ENCODE assay signal across 8 cellular contexts in genomic region chr7:127252736-127253288, GRCh38. TPM values are rescaled to one million over a fixed set of nuclear protein-coding genes. Genes with fewer than 3 reads are reported as not detected.
A peak's percentile ranks its signal among the peaks of the same experiment; 100 is the strongest.
DNase-seq lines count a peak whose midpoint lies in the region; ATAC-seq and TF ChIP-seq lines count a peak whose summit lies in the region.

GRM8 (minus strand) TSS chr7:127252941.

- H3K9me3 Mint-ChIP-seq in type B pancreatic cell: no peaks in the 10 kb centered on the region

- peaks cover 17% of the 10 kb centered on the region for H3K4me1 ChIP-seq in mucosa of stomach (ENCODE audit: control insufficient read depth, insufficient read depth, low read length)

- peak; percentile 22 for ATAC-seq in GM19395 (IDR thresholded peaks at IDR 0.05; ENCODE audit: unreplicated experiment)
- ATAC-seq in esophagus mucosa: peak; percentile 22

- POLR2A ChIA-PET in BJ (lab: Charles Lee): no interaction called here

- DNase-seq in BJ (ENCODE audit: low read depth) (no peak), NCI-H128 (lab: John Stamatoyannopoulos, UW; ENCODE audit: unreplicated experiment) (peak; percentile 24), type B pancreatic cell (ENCODE audit: extremely low spot score, unreplicated experiment) (peak; percentile 76), epidermal melanocyte (ENCODE audit: insufficient read length, low spot score) (no peak)
- DNase-seq in activated CD4-positive, alpha-beta T cell treated with anti-CD3 and anti-CD28 coated beads, Interleukin-2, amount 50 U/mL, for 48 hours: peak; percentile 18 to 19

- H3K27me3 Mint-ChIP-seq in type B pancreatic cell: peaks cover 87% of the 10 kb centered on the region

- no peaks in the 10 kb centered on the region for H3K36me3 Mint-ChIP-seq in type B pancreatic cell

- H3K36me3 ChIP-seq in BJ (ENCODE audit: control insufficient read depth, insufficient read depth, low read length): no peaks in the 10 kb centered on the region
- no peaks in the 10 kb centered on the region for H3K36me3 ChIP-seq in mucosa of stomach (ENCODE audit: control insufficient read depth, insufficient read depth, low read length)

- no peak within 1 kb of the TSS for H3K27ac Mint-ChIP-seq in type B pancreatic cell

- H3K4me3 Mint-ChIP-seq in type B pancreatic cell: peak within 1 kb of the TSS; percentile 91

- TF ChIP-seq CTCF in BJ (IDR thresholded peaks at IDR 0.05; ENCODE audit: insufficient read depth, low read depth, low read length): no peak
- TF ChIP-seq CTCF in type B pancreatic cell (conservative IDR thresholded peaks at IDR 0.05): peak; percentile 29

- H3K9ac ChIP-seq in mucosa of stomach (ENCODE audit: low read length): no peak within 1 kb of the TSS

- H3K27me3 ChIP-seq in BJ (ENCODE audit: control insufficient read depth, insufficient read depth, low read length): peaks cover 42% of the 10 kb centered on the region
- H3K27me3 ChIP-seq in mucosa of stomach (ENCODE audit: control insufficient read depth, insufficient read depth, low read length): peaks cover 66% of the 10 kb centered on the region

- peaks cover 5% of the 10 kb centered on the region for H3K4me1 Mint-ChIP-seq in type B pancreatic cell (ENCODE audit: unreplicated experiment)

- no peaks in the 10 kb centered on the region for H3K9me3 ChIP-seq in mucosa of stomach (ENCODE audit: control insufficient read depth, low read length)

- CTCF ChIA-PET in BJ (lab: Yijun Ruan, JAX): interaction anchor here (1.3 to 1.9 kb wide), 5 partner anchors 15 to 450 kb away, joined by 3 to 7 read pairs (median 5); no protein-coding TSS in a partner anchor

- H3K4me3 ChIP-seq in BJ (ENCODE audit: low read depth, low read length) (peak within 1 kb of the TSS; percentile 61), mucosa of stomach (ENCODE audit: low read length) (peak within 1 kb of the TSS; percentile 60)

RNA-seq across cellular contexts. Expression of gene GRM8, which starts in this region (rescaled TPM):
- polyA plus RNA-seq in BJ (2011; rRNA removed): not detected in 2 replicates
- polyA minus RNA-seq in BJ (2011; rRNA and poly(A)+ RNA removed): not detected in 2 replicates
- total RNA-seq in esophagus mucosa (not detected), type B pancreatic cell (ENCODE audit: low replicate concordance) (3.4 and 8.1 TPM in 2 replicates)

Comparison
In these comparisons a context has a peak if more than half of its experiments do, and no peak if none do; other contexts are left out.
1. Peak in ATAC-seq in esophagus mucosa; RNA of the gene not detected or under 1 TPM.
2. DNase-seq: peak in NCI-H128 (single experiment), activated CD4-positive, alpha-beta T cell treated with anti-CD3 and anti-CD28 coated beads, Interleukin-2, amount 50 U/mL, for 48 hours (2 of 2) and type B pancreatic cell (single experiment); none in BJ (single experiment) and epidermal melanocyte (single experiment).